Comparison of ENCODE assay signal across 10 cellular contexts in the genomic region with DNA sequence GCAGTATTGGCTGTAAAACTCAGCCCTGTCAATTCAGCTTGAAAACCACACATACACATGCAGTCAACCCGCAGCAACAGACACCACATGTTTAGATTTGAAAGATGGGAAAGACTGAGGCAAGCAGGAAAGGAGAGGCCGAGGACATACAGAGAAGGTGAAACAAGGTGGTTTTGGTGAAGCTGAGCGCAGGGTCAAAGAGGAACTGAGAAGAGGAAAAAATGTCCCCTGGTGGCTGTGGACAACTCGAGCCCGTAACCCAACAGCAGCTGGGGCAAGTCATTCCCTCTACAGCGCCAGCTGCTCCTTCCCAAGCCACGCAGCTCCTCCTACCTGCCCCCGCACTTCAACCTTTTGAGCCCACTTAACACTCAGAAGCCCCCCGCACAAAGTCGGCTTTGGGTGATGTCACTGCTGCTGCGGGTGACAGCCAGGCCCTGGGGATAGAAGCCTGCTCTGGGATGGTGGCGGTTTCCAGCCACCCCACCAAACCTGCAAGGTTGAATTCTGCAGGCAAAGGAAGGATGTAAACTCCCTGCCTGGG.
DNase-seq lines count a peak whose midpoint lies in the region; ATAC-seq and TF ChIP-seq lines count a peak whose summit lies in the region.
"Had no signal": no experiment of that assay in that cellular context is flagged by ENCODE, and none has a peak within 500 bp of the region (broad histone marks: within the 10 kb centered on the region; RNA-seq: fewer than 3 reads in every experiment).

No MANE protein-coding gene starts in this region.

- no peaks in the 10 kb centered on the region; the same call in 1 of the 2 replicates for H3K27me3 Mint-ChIP-seq in WTC11 (ENCODE audit: low read depth)

- no peaks in the 10 kb centered on the region for H3K36me3 ChIP-seq in BE2C
- no peaks in the 10 kb centered on the region for H3K36me3 ChIP-seq in osteoblast (ENCODE audit: insufficient read depth, low read length)
- H3K36me3 ChIP-seq: brain microvascular endothelial cell had no signal

- peaks cover 25% of the 10 kb centered on the region for H3K4me1 Mint-ChIP-seq in WTC11

- no peak overlapping the region for H3K4me3 Mint-ChIP-seq in WTC11
- H3K4me3 Mint-ChIP-seq: natural killer cell had no signal

- TF ChIP-seq CTCF in BE2C (IDR thresholded peaks at IDR 0.05; ENCODE audit: low read depth, low read length) (0 out of 2 replicates have a peak, but pooled peaks have one; percentile 8), WTC11 (IDR thresholded peaks at IDR 0.05) (no peak), osteoblast (IDR thresholded peaks at IDR 0.05; ENCODE audit: extremely low read depth, low read depth, low read length) (no peak)

- no peaks in the 10 kb centered on the region for H3K79me2 ChIP-seq in osteoblast (ENCODE audit: insufficient read depth, low read length)

- CTCF ChIA-PET in WTC11 (lab: Charles Lee): interaction anchor here (1.7 to 4.5 kb wide), 2 partner anchors 13 to 71 kb away, joined by 7 to 24 read pairs; no protein-coding TSS in a partner anchor

- no peaks in the 10 kb centered on the region for H4K20me1 ChIP-seq in osteoblast (ENCODE audit: insufficient read depth, low read length)

- POLR2A ChIA-PET in WTC11 (lab: Charles Lee): no interaction called here

- peak overlapping the region; percentile 19; the same call in 1 of the 2 replicates for H3K27ac Mint-ChIP-seq in WTC11
- H3K27ac Mint-ChIP-seq: natural killer cell had no signal

- H3K4me1 ChIP-seq in BE2C: peaks cover 41% of the 10 kb centered on the region
- H3K4me1 ChIP-seq in right cardiac atrium (ENCODE audit: control insufficient read depth, insufficient read depth, low read length): peaks cover 6% of the 10 kb centered on the region
- no peaks in the 10 kb centered on the region for H3K4me1 ChIP-seq in osteoblast (ENCODE audit: insufficient read depth, low read length)

- H3K27ac ChIP-seq in right cardiac atrium (ENCODE audit: low read length) (no peak overlapping the region), osteoblast (ENCODE audit: low read depth, low read length) (no peak overlapping the region)
- H3K27ac ChIP-seq: brain microvascular endothelial cell had no signal

- ATAC-seq in GM19035 (IDR thresholded peaks at IDR 0.05; ENCODE audit: unreplicated experiment): peak; percentile 79
- peak; percentile 55 for ATAC-seq in HG02973 (IDR thresholded peaks at IDR 0.05; ENCODE audit: unreplicated experiment)
- ATAC-seq in WTC11: no peak
- no peak for ATAC-seq in right cardiac atrium
- ATAC-seq: natural killer cell had no signal

- intact Hi-C loops in right cardiac atrium (cut with DNase I): no loop called here

- no peak overlapping the region for H3K4me2 ChIP-seq in osteoblast (ENCODE audit: insufficient read depth, low read length)

- no peaks in the 10 kb centered on the region for H3K9me3 ChIP-seq in BE2C
- H3K9me3 ChIP-seq in right cardiac atrium (ENCODE audit: control insufficient read depth, low read length): no peaks in the 10 kb centered on the region
- no peaks in the 10 kb centered on the region for H3K9me3 ChIP-seq in osteoblast (ENCODE audit: low read depth, low read length)

- DNase-seq in BE2C (no peak), WTC11 (ENCODE audit: low spot score) (no peak), right cardiac atrium (no peak), osteoblast (ENCODE audit: insufficient read length, low spot score, missing footprints) (no peak), kidney tubule cell (ENCODE audit: low spot score) (no peak)
- no peak for DNase-seq in central memory CD4-positive, alpha-beta T cell
- DNase-seq: brain microvascular endothelial cell, natural killer cell had no signal

- no peaks in the 10 kb centered on the region for H3K9me3 Mint-ChIP-seq in WTC11
- H3K9me3 Mint-ChIP-seq: natural killer cell had no signal

- H3K27me3 ChIP-seq in BE2C (no peaks in the 10 kb centered on the region), right cardiac atrium (ENCODE audit: control insufficient read depth, insufficient read depth) (no peaks in the 10 kb centered on the region), osteoblast (ENCODE audit: insufficient read depth, low read length) (peaks cover 61% of the 10 kb centered on the region)

- H2AFZ ChIP-seq in osteoblast (ENCODE audit: low read length): no peak overlapping the region

- no peak overlapping the region for H3K4me3 ChIP-seq in BE2C (ENCODE audit: low read depth, low read length)
- H3K4me3 ChIP-seq in right cardiac atrium (ENCODE audit: low read length): no peak overlapping the region
- H3K4me3 ChIP-seq in osteoblast (ENCODE audit: insufficient read depth, low read length): no peak overlapping the region

- WGBS in right cardiac atrium: 69% methylated on average over 12 of the region's 12 CpGs

- no peaks in the 10 kb centered on the region for H3K36me3 Mint-ChIP-seq in WTC11
- H3K36me3 Mint-ChIP-seq: natural killer cell had no signal

TF ChIP-seq in WTC11, 78 proteins besides CTCF, POLR2A, EP300 and RAD21 (continues in another document):
- no peak for TF ChIP-seq MLX (CRISPR knock-in tag; IDR thresholded peaks at IDR 0.05)
- TF ChIP-seq ZNF317 (CRISPR knock-in tag; IDR thresholded peaks at IDR 0.05; ENCODE audit: borderline replicate concordance, low read depth): no peak
- TF ChIP-seq NFATC4 (CRISPR knock-in tag; IDR thresholded peaks at IDR 0.05): no peak
- TF ChIP-seq ZMAT4 (CRISPR knock-in tag; IDR thresholded peaks at IDR 0.05): no peak
- TF ChIP-seq SOX15 (CRISPR knock-in tag; IDR thresholded peaks at IDR 0.05): no peak
- TF ChIP-seq AFF4 (CRISPR knock-in tag; IDR thresholded peaks at IDR 0.05; ENCODE audit: borderline replicate concordance): no peak
- no peak for TF ChIP-seq IRF2 (CRISPR knock-in tag; IDR thresholded peaks at IDR 0.05; ENCODE audit: borderline replicate concordance, low read depth)
- TF ChIP-seq, protein P1, sequence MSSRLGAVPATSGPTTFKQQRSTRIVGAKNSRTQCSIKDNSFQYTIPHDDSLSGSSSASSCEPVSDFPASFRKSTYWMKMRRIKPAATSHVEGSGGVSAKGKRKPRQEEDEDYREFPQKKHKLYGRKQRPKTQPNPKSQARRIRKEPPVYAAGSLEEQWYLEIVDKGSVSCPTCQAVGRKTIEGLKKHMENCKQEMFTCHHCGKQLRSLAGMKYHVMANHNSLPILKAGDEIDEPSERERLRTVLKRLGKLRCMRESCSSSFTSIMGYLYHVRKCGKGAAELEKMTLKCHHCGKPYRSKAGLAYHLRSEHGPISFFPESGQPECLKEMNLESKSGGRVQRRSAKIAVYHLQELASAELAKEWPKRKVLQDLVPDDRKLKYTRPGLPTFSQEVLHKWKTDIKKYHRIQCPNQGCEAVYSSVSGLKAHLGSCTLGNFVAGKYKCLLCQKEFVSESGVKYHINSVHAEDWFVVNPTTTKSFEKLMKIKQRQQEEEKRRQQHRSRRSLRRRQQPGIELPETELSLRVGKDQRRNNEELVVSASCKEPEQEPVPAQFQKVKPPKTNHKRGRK (CRISPR knock-in tag; IDR thresholded peaks at IDR 0.05; ENCODE audit: borderline replicate concordance): no peak
- TF ChIP-seq ZSCAN18 (CRISPR knock-in tag; IDR thresholded peaks at IDR 0.05): no peak

Comparison
In these comparisons a context has a peak if more than half of its experiments do, and no peak if none do; other contexts are left out.
1. ATAC-seq: peak in GM19035 (single experiment) and HG02973 (single experiment); none in WTC11 (single experiment) and right cardiac atrium (0 of 2).